9 cellular contexts compared by ENCODE assay signal in genomic region chr2:238453842-238454241, GRCh38.
"Had no signal": no experiment of that assay in that cellular context is flagged by ENCODE, and none has a peak within 500 bp of the region (broad histone marks: within the 10 kb centered on the region; RNA-seq: fewer than 3 reads in every experiment).

No MANE protein-coding gene starts in this region.

- H3K4me3 ChIP-seq: GM23248, HAP-1, K562 had no signal

- H3K4me1 ChIP-seq: HAP-1 had no signal

- DNase-seq: GM23248, GOT3, H7, IMR-90, KG1 had no signal

- H3K27ac ChIP-seq: GM23248, HL-60 had no signal

- ATAC-seq: HCT116, K562 had no signal
